In the genomic region with DNA sequence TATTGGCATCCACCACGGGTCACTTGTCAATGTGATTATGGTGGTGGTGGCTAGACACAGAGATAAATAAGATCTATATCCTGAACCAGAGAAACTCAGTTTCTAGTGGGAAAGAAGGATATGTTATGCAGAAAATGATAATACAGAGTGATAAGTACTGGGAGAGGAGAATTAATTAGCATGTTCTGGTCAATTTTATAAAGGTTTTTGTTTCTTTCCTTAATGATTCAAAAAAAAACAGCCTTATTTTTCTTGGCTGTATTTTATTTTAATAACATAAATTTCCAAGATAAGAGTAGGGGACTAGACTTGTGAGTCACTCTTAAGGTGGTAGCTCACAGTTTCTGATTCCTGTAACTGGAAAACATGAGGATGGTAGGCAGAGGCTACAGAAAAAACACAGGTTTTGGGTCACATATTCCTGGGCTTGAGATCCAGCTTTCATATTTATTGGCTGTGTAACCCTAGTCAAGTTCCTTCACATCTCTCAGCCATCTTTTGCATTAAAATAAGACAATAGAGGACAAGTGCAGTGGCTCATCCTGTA, we compare ENCODE assay signal across 27 cellular contexts.
"Had no signal": no experiment of that assay in that cellular context is flagged by ENCODE, and none has a peak within 500 bp of the region (broad histone marks: within the 10 kb centered on the region; RNA-seq: fewer than 3 reads in every experiment).

No MANE protein-coding gene starts in this region.

- H3K27ac Mint-ChIP-seq: activated CD4-positive, alpha-beta T cell treated with anti-CD3 and anti-CD28 coated beads for 36 hours; activated CD8-positive, alpha-beta memory T cell treated with anti-CD3 and anti-CD28 coated beads, Interleukin-2, amount 10 ng/mL, durations not matched to agents 7 days and 5 days; activated CD8-positive, alpha-beta T cell treated with anti-CD3 and anti-CD28 coated beads, Interleukin-2, amount 10 ng/mL, durations not matched to agents 7 days and 5 days; activated naive CD4-positive, alpha-beta T cell treated with anti-CD3 and anti-CD28 coated beads, Interleukin-2, amount 50 U/mL, for 24 hours; activated T-helper 2 cell treated with anti-CD3 and anti-CD28 coated beads, Interferon-gamma antibody, Interleukin-2, Interleukin-4, amounts not matched to agents 10 μg/mL and 5 μg/mL and 100 μg/mL, durations not matched to agents 14 hours and 24 hours and 36 hours; stimulated activated naive B cell treated with anti-CD40 and anti-IgM and Interleukin-4, amounts not matched to agents 10 μg/mL and 1 μg/mL and 100 μg/mL, for 72 hours had no signal

- H3K36me3 Mint-ChIP-seq: activated CD8-positive, alpha-beta memory T cell treated with anti-CD3 and anti-CD28 coated beads, Interleukin-2, amount 10 ng/mL, durations not matched to agents 7 days and 5 days; natural killer cell treated with Interleukin-12 subunit alpha and Interleukin-12 subunit beta and Interleukin-15 and Interleukin-18, amount 100 ng/mL, for 72 hours; stimulated activated naive B cell treated with anti-CD40 and anti-IgM and Interleukin-4, amounts not matched to agents 10 μg/mL and 1 μg/mL and 100 μg/mL, for 72 hours had no signal

- FAIRE-seq: bronchial epithelial cell had no signal

- H3K27me3 Mint-ChIP-seq: activated CD4-positive, alpha-beta T cell treated with anti-CD3 and anti-CD28 coated beads for 36 hours; activated CD8-positive, alpha-beta memory T cell treated with anti-CD3 and anti-CD28 coated beads, Interleukin-2, amount 10 ng/mL, durations not matched to agents 7 days and 5 days; natural killer cell treated with Interleukin-12 subunit alpha and Interleukin-12 subunit beta and Interleukin-15 and Interleukin-18, amount 100 ng/mL, for 72 hours; stimulated activated naive B cell treated with anti-CD40 and anti-IgM and Interleukin-4, amounts not matched to agents 10 μg/mL and 1 μg/mL and 100 μg/mL, for 72 hours had no signal

- H3K9me3 Mint-ChIP-seq: activated naive CD4-positive, alpha-beta T cell treated with anti-CD3 and anti-CD28 coated beads, Interleukin-2, amount 50 U/mL, for 24 hours; activated T-helper 2 cell treated with anti-CD3 and anti-CD28 coated beads, Interferon-gamma antibody, Interleukin-2, Interleukin-4, amounts not matched to agents 10 μg/mL and 5 μg/mL and 100 μg/mL, durations not matched to agents 14 hours and 24 hours and 36 hours; natural killer cell treated with Interleukin-12 subunit alpha and Interleukin-12 subunit beta and Interleukin-15 and Interleukin-18, amount 100 ng/mL, for 72 hours had no signal

- H3K9me3 ChIP-seq: heart right ventricle, left ventricle myocardium inferior, mucosa of descending colon, neutrophil, ovary, prostate gland, stomach, tibial nerve had no signal

- H3K4me1 Mint-ChIP-seq: activated CD4-positive, alpha-beta T cell treated with anti-CD3 and anti-CD28 coated beads for 36 hours; activated CD8-positive, alpha-beta memory T cell treated with anti-CD3 and anti-CD28 coated beads, Interleukin-2, amount 10 ng/mL, durations not matched to agents 7 days and 5 days; activated naive CD4-positive, alpha-beta T cell treated with anti-CD3 and anti-CD28 coated beads, Interleukin-2, amount 50 U/mL, for 24 hours; stimulated activated naive B cell treated with anti-CD40 and anti-IgM and Interleukin-4, amounts not matched to agents 10 μg/mL and 1 μg/mL and 100 μg/mL, for 72 hours had no signal

- DNase-seq: activated CD4-positive, alpha-beta T cell treated with anti-CD3 and anti-CD28 coated beads for 36 hours; activated CD4-positive, CD25-positive, alpha-beta regulatory T cell; activated CD8-positive, alpha-beta memory T cell treated with anti-CD3 and anti-CD28 coated beads, Interleukin-2, amount 10 ng/mL, durations not matched to agents 7 days and 5 days; activated CD8-positive, alpha-beta T cell treated with anti-CD3 and anti-CD28 coated beads, Interleukin-2, amount 10 ng/mL, durations not matched to agents 7 days and 5 days; activated T-cell treated with anti-CD3 and anti-CD28 coated beads, Interleukin-2, amount 50 U/mL, for 48 hours; foreskin melanocyte; heart right ventricle; islet precursor cell; left ventricle myocardium inferior; mucosa of descending colon; ovary; retina; stimulated activated CD4-positive, alpha-beta T cell treated with anti-CD3 and anti-CD28 coated beads, Interleukin-1b, Interleukin-23, amount 100 ng/mL, for 48 hours; stimulated activated CD4-positive, alpha-beta T cell treated with anti-CD3 and anti-CD28 coated beads, Interleukin-4, amount 100 ng/mL, for 4 hours; stimulated activated CD8-positive, alpha-beta memory T cell treated with anti-CD3 and anti-CD28 coated beads, Interleukin-4, amount 100 ng/mL, for 48 hours; stimulated activated naive B cell treated with anti-CD40 and anti-IgM and Interleukin-4, amounts not matched to agents 10 μg/mL and 1 μg/mL and 100 μg/mL, for 72 hours; stomach; T-helper 2 cell had no signal

- H3K4me1 ChIP-seq: left ventricle myocardium inferior, prostate gland, stomach, tibial nerve had no signal

- H3K36me3 ChIP-seq: heart right ventricle, left ventricle myocardium inferior, neutrophil, ovary, prostate gland, stomach, tibial nerve had no signal

- H3K27me3 ChIP-seq: heart right ventricle, neutrophil, ovary, stomach, tibial nerve had no signal

- H3K27ac ChIP-seq: heart right ventricle, left ventricle myocardium inferior, neutrophil, ovary, prostate gland, skin epidermis, stomach, tibial nerve had no signal

- H3K4me3 Mint-ChIP-seq: activated CD4-positive, alpha-beta T cell treated with anti-CD3 and anti-CD28 coated beads for 36 hours; activated CD8-positive, alpha-beta memory T cell treated with anti-CD3 and anti-CD28 coated beads, Interleukin-2, amount 10 ng/mL, durations not matched to agents 7 days and 5 days; activated CD8-positive, alpha-beta T cell treated with anti-CD3 and anti-CD28 coated beads, Interleukin-2, amount 10 ng/mL, durations not matched to agents 7 days and 5 days; activated naive CD4-positive, alpha-beta T cell treated with anti-CD3 and anti-CD28 coated beads, Interleukin-2, amount 50 U/mL, for 24 hours; natural killer cell treated with Interleukin-12 subunit alpha and Interleukin-12 subunit beta and Interleukin-15 and Interleukin-18, amount 100 ng/mL, for 72 hours; stimulated activated naive B cell treated with anti-CD40 and anti-IgM and Interleukin-4, amounts not matched to agents 10 μg/mL and 1 μg/mL and 100 μg/mL, for 72 hours had no signal

- H3K4me3 ChIP-seq: heart right ventricle, left ventricle myocardium inferior, lung, mucosa of descending colon, ovary, prostate gland, skin epidermis, stomach, tibial nerve had no signal
